19 cellular contexts compared by ENCODE assay signal in genomic region chr18:79853993-79854364, GRCh38. TPM values are rescaled to one million over a fixed set of nuclear protein-coding genes. Genes with fewer than 3 reads are reported as not detected.
DNase-seq lines count a peak whose midpoint lies in the region; ATAC-seq, FAIRE-seq and TF ChIP-seq lines count a peak whose summit lies in the region.
"Had no signal": no experiment of that assay in that cellular context is flagged by ENCODE, and none has a peak within 500 bp of the region (broad histone marks: within the 10 kb centered on the region; RNA-seq: fewer than 3 reads in every experiment).

No MANE protein-coding gene starts in this region.

- H3K27ac Mint-ChIP-seq in activated CD8-positive, alpha-beta T cell treated with anti-CD3 and anti-CD28 coated beads, Interleukin-2, amount 10 ng/mL, durations not matched to agents 7 days and 5 days = no peak overlapping the region
- no peak overlapping the region for H3K27ac Mint-ChIP-seq in activated CD8-positive, alpha-beta T cell treated with anti-CD3 and anti-CD28 coated beads for 36 hours
- no peak overlapping the region for H3K27ac Mint-ChIP-seq in endodermal cell
- H3K27ac Mint-ChIP-seq in osteocyte (ENCODE audit: unreplicated experiment) = no peak overlapping the region
- H3K27ac Mint-ChIP-seq: CD4-positive, CD25-positive, alpha-beta regulatory T cell had no signal

- 0 out of 22 replicates have a peak, but pooled peaks cover 0 to 4% (median 0%) of the 10 kb centered on the region in 11 experiments for H4K20me1 ChIP-seq in BLaER1 treated with 17β-estradiol and CSF1 and Interleukin-3, amounts not matched to agents 10 nM and 100 nM

- CTCF ChIA-PET in activated CD8-positive, alpha-beta T cell treated with anti-CD3 and anti-CD28 coated beads, Interleukin-2, amount 10 ng/mL, durations not matched to agents 7 days and 5 days (lab: Charles Lee) = interaction anchor here (0.6 kb wide), 1 partner anchor 13 kb away, joined by 3 read pairs; no protein-coding TSS in a partner anchor
- CTCF ChIA-PET in activated CD8-positive, alpha-beta T cell treated with anti-CD3 and anti-CD28 coated beads for 36 hours (lab: Charles Lee) = interaction anchor here (1.4 kb wide), 1 partner anchor 10 kb away, joined by 3 read pairs; no protein-coding TSS in a partner anchor

- no peak for FAIRE-seq in D721Med (lab: Jason Lieb, UNC)
- FAIRE-seq: A204.1, GM12878, GM18507 had no signal

- H3K4me1 ChIP-seq in BLaER1 treated with 17β-estradiol and CSF1 and Interleukin-3, amounts not matched to agents 10 nM and 100 nM = peaks cover 35 to 57% (median 49%) of the 10 kb centered on the region in 10 experiments
- no peaks in the 10 kb centered on the region for H3K4me1 ChIP-seq in endodermal cell (ENCODE audit: control insufficient read depth, insufficient read depth, low read length)

- H3K9me3 Mint-ChIP-seq in activated CD8-positive, alpha-beta T cell treated with anti-CD3 and anti-CD28 coated beads, Interleukin-2, amount 10 ng/mL, durations not matched to agents 7 days and 5 days (ENCODE audit: insufficient read depth) = no peaks in the 10 kb centered on the region
- no peaks in the 10 kb centered on the region for H3K9me3 Mint-ChIP-seq in activated CD8-positive, alpha-beta T cell treated with anti-CD3 and anti-CD28 coated beads for 36 hours
- no peaks in the 10 kb centered on the region for H3K9me3 Mint-ChIP-seq in endodermal cell
- H3K9me3 Mint-ChIP-seq in osteocyte (ENCODE audit: unreplicated experiment) = no peaks in the 10 kb centered on the region

- POLR2A ChIA-PET in activated CD8-positive, alpha-beta T cell treated with anti-CD3 and anti-CD28 coated beads, Interleukin-2, amount 10 ng/mL, durations not matched to agents 7 days and 5 days (lab: Charles Lee) = no interaction called here
- POLR2A ChIA-PET in activated CD8-positive, alpha-beta T cell treated with anti-CD3 and anti-CD28 coated beads for 36 hours (lab: Charles Lee) = interaction anchor here (0.6 kb wide), 1 partner anchor 34 kb away, joined by 4 read pairs; no protein-coding TSS in a partner anchor

- DNase-seq in activated CD8-positive, alpha-beta T cell treated with anti-CD3 and anti-CD28 coated beads, Interleukin-2, amount 10 ng/mL, durations not matched to agents 7 days and 5 days = peak; percentile 7
- DNase-seq in activated CD8-positive, alpha-beta T cell treated with anti-CD3 and anti-CD28 coated beads for 36 hours = no peak
- DNase-seq in endodermal cell = peak; percentile 44
- peak; percentile 53 for DNase-seq in osteocyte (ENCODE audit: extremely low spot score, unreplicated experiment)
- DNase-seq in NCI-H2081 (lab: John Stamatoyannopoulos, UW) = no peak
- DNase-seq in D721Med (ENCODE audit: insufficient read length, low spot score) = no peak
- no peak for DNase-seq in T1000 (lab: John Stamatoyannopoulos, UW)
- DNase-seq: CD4-positive, CD25-positive, alpha-beta regulatory T cell; DMS79; HCEC 1CT; NCI-H146; NCI-H2227 treated with DMSO at 0.1 percent for 48 hours; NCI-H524 treated with DMSO at 0.1 percent for 48 hours; OCI-M1 had no signal

- peaks cover 0 to 35% (median 0%) of the 10 kb centered on the region in 11 experiments; a peak in 6 of 22 replicates for H3K27me3 ChIP-seq in BLaER1 treated with 17β-estradiol and CSF1 and Interleukin-3, amounts not matched to agents 10 nM and 100 nM
- peaks cover 7% of the 10 kb centered on the region for H3K27me3 ChIP-seq in endodermal cell (ENCODE audit: control insufficient read depth, insufficient read depth, low read length, poor library complexity, severe bottlenecking)

- H3K4me1 Mint-ChIP-seq in activated CD8-positive, alpha-beta T cell treated with anti-CD3 and anti-CD28 coated beads, Interleukin-2, amount 10 ng/mL, durations not matched to agents 7 days and 5 days (ENCODE audit: low read depth) = no peaks in the 10 kb centered on the region
- H3K4me1 Mint-ChIP-seq in activated CD8-positive, alpha-beta T cell treated with anti-CD3 and anti-CD28 coated beads for 36 hours (ENCODE audit: low read depth) = peaks cover 5% of the 10 kb centered on the region
- H3K4me1 Mint-ChIP-seq in endodermal cell (no peaks in the 10 kb centered on the region), osteocyte (ENCODE audit: unreplicated experiment) (peaks cover 7% of the 10 kb centered on the region)

- no peak overlapping the region for H3K4me3 Mint-ChIP-seq in activated CD8-positive, alpha-beta T cell treated with anti-CD3 and anti-CD28 coated beads, Interleukin-2, amount 10 ng/mL, durations not matched to agents 7 days and 5 days
- H3K4me3 Mint-ChIP-seq in activated CD8-positive, alpha-beta T cell treated with anti-CD3 and anti-CD28 coated beads for 36 hours = no peak overlapping the region
- no peak overlapping the region for H3K4me3 Mint-ChIP-seq in endodermal cell
- H3K4me3 Mint-ChIP-seq in osteocyte (ENCODE audit: unreplicated experiment) = no peak overlapping the region
- H3K4me3 Mint-ChIP-seq: CD4-positive, CD25-positive, alpha-beta regulatory T cell had no signal

- H3K36me3 Mint-ChIP-seq in activated CD8-positive, alpha-beta T cell treated with anti-CD3 and anti-CD28 coated beads, Interleukin-2, amount 10 ng/mL, durations not matched to agents 7 days and 5 days (ENCODE audit: low read depth) = no peaks in the 10 kb centered on the region
- H3K36me3 Mint-ChIP-seq in activated CD8-positive, alpha-beta T cell treated with anti-CD3 and anti-CD28 coated beads for 36 hours (ENCODE audit: low read depth) = no peaks in the 10 kb centered on the region
- H3K36me3 Mint-ChIP-seq in endodermal cell (ENCODE audit: low read depth) (no peaks in the 10 kb centered on the region), osteocyte (ENCODE audit: unreplicated experiment) (no peaks in the 10 kb centered on the region)
- H3K36me3 Mint-ChIP-seq: CD4-positive, CD25-positive, alpha-beta regulatory T cell had no signal

- WGBS in endodermal cell (ENCODE audit: insufficient coverage in 1 of 2, insufficient read length in 1 of 2), 2 experiments = 88% methylated on average over 6 to 15 of the region's 15 CpGs

- H3K4me2 ChIP-seq in BLaER1 treated with 17β-estradiol and CSF1 and Interleukin-3, amounts not matched to agents 10 nM and 100 nM = peak overlapping the region; percentile 38 to 95 (median 87)

- H3K27ac ChIP-seq in BLaER1 treated with 17β-estradiol and CSF1 and Interleukin-3, amounts not matched to agents 10 nM and 100 nM = peak overlapping the region in 3 of 11 experiments; percentile 14 to 66 (median 28); a peak in 5 of 22 replicates
- H3K27ac ChIP-seq in endodermal cell (ENCODE audit: low read depth, low read length) = no peak overlapping the region

- intact Hi-C loops in activated CD8-positive, alpha-beta T cell treated with anti-CD3 and anti-CD28 coated beads for 36 hours (cut with micrococcal nuclease) = no loop called here

- H3K27me3 Mint-ChIP-seq in activated CD8-positive, alpha-beta T cell treated with anti-CD3 and anti-CD28 coated beads, Interleukin-2, amount 10 ng/mL, durations not matched to agents 7 days and 5 days (ENCODE audit: low read depth) = no peaks in the 10 kb centered on the region
- H3K27me3 Mint-ChIP-seq in activated CD8-positive, alpha-beta T cell treated with anti-CD3 and anti-CD28 coated beads for 36 hours = peaks cover 5% of the 10 kb centered on the region
- H3K27me3 Mint-ChIP-seq in endodermal cell (ENCODE audit: insufficient read depth) (peaks cover 3% of the 10 kb centered on the region), osteocyte (ENCODE audit: unreplicated experiment) (peaks cover 8% of the 10 kb centered on the region)
- H3K27me3 Mint-ChIP-seq: CD4-positive, CD25-positive, alpha-beta regulatory T cell had no signal

- H3K36me3 ChIP-seq in BLaER1 treated with 17β-estradiol and CSF1 and Interleukin-3, amounts not matched to agents 10 nM and 100 nM = no peaks in the 10 kb centered on the region
- H3K36me3 ChIP-seq in endodermal cell (ENCODE audit: control insufficient read depth, insufficient read depth, low read length) = no peaks in the 10 kb centered on the region

- no peak for TF ChIP-seq CTCF in activated CD8-positive, alpha-beta T cell treated with anti-CD3 and anti-CD28 coated beads for 36 hours (IDR thresholded peaks at IDR 0.05)
- TF ChIP-seq CTCF in endodermal cell (conservative IDR thresholded peaks at IDR 0.05) (no peak), osteocyte (IDR thresholded peaks at IDR 0.05) (no peak), D721Med (IDR thresholded peaks at IDR 0.05; ENCODE audit: insufficient read depth, missing control alignments) (no peak)

- no peaks in the 10 kb centered on the region for H3K9me3 ChIP-seq in BLaER1 treated with 17β-estradiol and CSF1 and Interleukin-3, amounts not matched to agents 10 nM and 100 nM (replicated peaks in 1 of 11)
- no peaks in the 10 kb centered on the region for H3K9me3 ChIP-seq in endodermal cell (ENCODE audit: control insufficient read depth, low read length)

- no peak for ATAC-seq in activated CD8-positive, alpha-beta T cell treated with anti-CD3 and anti-CD28 coated beads, Interleukin-2, amount 10 ng/mL, durations not matched to agents 7 days and 5 days
- ATAC-seq in activated CD8-positive, alpha-beta T cell treated with anti-CD3 and anti-CD28 coated beads for 36 hours = no peak
- ATAC-seq: GM12878 had no signal

- H3K4me3 ChIP-seq in BLaER1 treated with 17β-estradiol and CSF1 and Interleukin-3, amounts not matched to agents 10 nM and 100 nM = peak overlapping the region in 1 of 10 experiments; percentile 6; a peak in 3 of 20 replicates
- no peak overlapping the region for H3K4me3 ChIP-seq in endodermal cell (ENCODE audit: low read length)
- H3K4me3 ChIP-seq: GM12878 had no signal

- peak overlapping the region in 6 of 11 experiments; percentile 1 to 56 (median 30); a peak in 5 of 22 replicates for H3K9ac ChIP-seq in BLaER1 treated with 17β-estradiol and CSF1 and Interleukin-3, amounts not matched to agents 10 nM and 100 nM
- H3K9ac ChIP-seq in endodermal cell (ENCODE audit: extremely low read depth, low read length, poor library complexity, severe bottlenecking) = no peak overlapping the region

RNA-seq across cellular contexts. Expression of gene KCNG2, which starts 56.2 kb away (rescaled TPM):
- not detected for total RNA-seq in activated CD8-positive, alpha-beta T cell treated with anti-CD3 and anti-CD28 coated beads, Interleukin-2, amount 10 ng/mL, durations not matched to agents 7 days and 5 days
- total RNA-seq in activated CD8-positive, alpha-beta T cell treated with anti-CD3 and anti-CD28 coated beads for 36 hours = not detected
- not detected for total RNA-seq in endodermal cell
- 0.32 TPM for polyA plus RNA-seq in endodermal cell (2013, experiment 1 of 2)
- polyA plus RNA-seq in endodermal cell (2013, experiment 2 of 2) = not detected
- not detected in 2 replicates for total RNA-seq in osteocyte
- total RNA-seq: CD4-positive, CD25-positive, alpha-beta regulatory T cell; HT1080 had no signal
- polyA plus RNA-seq: CD4-positive, CD25-positive, alpha-beta regulatory T cell had no signal

Comparison
In these comparisons a context has a peak if more than half of its experiments do, and no peak if none do; other contexts are left out.
1. DNase-seq: peak in activated CD8-positive, alpha-beta T cell treated with anti-CD3 and anti-CD28 coated beads, Interleukin-2, amount 10 ng/mL, durations not matched to agents 7 days and 5 days (single experiment), endodermal cell (single experiment) and osteocyte (single experiment); none in activated CD8-positive, alpha-beta T cell treated with anti-CD3 and anti-CD28 coated beads for 36 hours (single experiment), NCI-H2081 (0 of 2), D721Med (single experiment) and T1000 (single experiment).